ENCODE assay signal across 8 cellular contexts in genomic region chr2:238061310-238062202, GRCh38. TPM values are rescaled to one million over a fixed set of nuclear protein-coding genes. Genes with fewer than 3 reads are reported as not detected.
DNase-seq lines count a peak whose midpoint lies in the region; ATAC-seq and TF ChIP-seq lines count a peak whose summit lies in the region.

No MANE protein-coding gene starts in this region.

- intact Hi-C loops in activated naive CD4-positive, alpha-beta T cell treated with anti-CD3 and anti-CD28 coated beads for 36 hours (cut with micrococcal nuclease), result loop anchor here (2.0 to 5.0 kb wide), 6 partner anchors 139 to 389 kb away; partner anchors contain the start of gene PER2
- intact Hi-C loops in psoas muscle (cut with DNase I), result loop anchor here in 1 of 2 donors (2.0 to 5.0 kb wide), 3 partner anchors 71 to 204 kb away; partner anchors contain the start of gene RAMP1

- H3K4me3 ChIP-seq in AG09309 (ENCODE audit: control insufficient read depth, low read depth, low read length) (peak overlapping the region; percentile 96), psoas muscle (peak overlapping the region; percentile 99)

- H3K36me3 Mint-ChIP-seq in activated naive CD4-positive, alpha-beta T cell treated with anti-CD3 and anti-CD28 coated beads for 36 hours (ENCODE audit: low read depth), result peaks cover 26% of the 10 kb centered on the region
- H3K36me3 Mint-ChIP-seq in glutamatergic neuron (ENCODE audit: unreplicated experiment), result peaks cover 14% of the 10 kb centered on the region

- ATAC-seq in GM18498 (IDR thresholded peaks at IDR 0.05; ENCODE audit: unreplicated experiment) (peak; percentile 24), HG03066 (IDR thresholded peaks at IDR 0.05; ENCODE audit: low read depth, unreplicated experiment) (peak; percentile 16), psoas muscle (peak in 1 of 4 donors; percentile 0)

- peaks cover 13% of the 10 kb centered on the region for H3K4me1 ChIP-seq in psoas muscle

- H3K27ac Mint-ChIP-seq in activated naive CD4-positive, alpha-beta T cell treated with anti-CD3 and anti-CD28 coated beads for 36 hours, result peak overlapping the region; percentile 84
- H3K27ac Mint-ChIP-seq in glutamatergic neuron (ENCODE audit: unreplicated experiment), result peak overlapping the region; percentile 79

- CTCF ChIA-PET in activated naive CD4-positive, alpha-beta T cell treated with anti-CD3 and anti-CD28 coated beads for 36 hours (lab: Charles Lee), result interaction anchor here (0.6 to 1.2 kb wide), 2 partner anchors 138 to 182 kb away, joined by 4 to 6 read pairs; no protein-coding TSS in a partner anchor

- TF ChIP-seq CTCF in AG09309 (IDR thresholded peaks at IDR 0.05; ENCODE audit: control insufficient read depth, insufficient read depth, low read depth, low read length, missing control alignments) (no peak), glutamatergic neuron (IDR thresholded peaks at IDR 0.05; ENCODE audit: partially characterized antibody, unreplicated experiment) (no peak), psoas muscle (IDR thresholded peaks at IDR 0.05) (no peak)

- no peaks in the 10 kb centered on the region for H3K27me3 Mint-ChIP-seq in activated naive CD4-positive, alpha-beta T cell treated with anti-CD3 and anti-CD28 coated beads for 36 hours (ENCODE audit: low read depth)
- peaks cover 4% of the 10 kb centered on the region for H3K27me3 Mint-ChIP-seq in glutamatergic neuron (ENCODE audit: unreplicated experiment)

- 3% methylated on average over 30 of the region's 30 CpGs for WGBS in psoas muscle, 3 donors

- no peaks in the 10 kb centered on the region for H3K27me3 ChIP-seq in psoas muscle (ENCODE audit: insufficient read depth in 3 of 3, low read length in 2 of 3)

- H3K9me3 Mint-ChIP-seq in activated naive CD4-positive, alpha-beta T cell treated with anti-CD3 and anti-CD28 coated beads for 36 hours, result peaks cover 6% of the 10 kb centered on the region
- peaks cover 11% of the 10 kb centered on the region for H3K9me3 Mint-ChIP-seq in glutamatergic neuron (ENCODE audit: unreplicated experiment)

- H3K9me3 ChIP-seq in psoas muscle, result no peaks in the 10 kb centered on the region

- H3K4me1 Mint-ChIP-seq in activated naive CD4-positive, alpha-beta T cell treated with anti-CD3 and anti-CD28 coated beads for 36 hours (ENCODE audit: low read depth), result peaks cover 55% of the 10 kb centered on the region
- H3K4me1 Mint-ChIP-seq in glutamatergic neuron (ENCODE audit: low read depth, unreplicated experiment), result peaks cover 36% of the 10 kb centered on the region

- peaks cover 0 to 21% of the 10 kb centered on the region in 2 donors for H3K36me3 ChIP-seq in psoas muscle (ENCODE audit: insufficient read depth in 1 of 2, low read depth in 1 of 2)

- peak overlapping the region; percentile 95 for H3K27ac ChIP-seq in psoas muscle

- H3K4me3 Mint-ChIP-seq in activated naive CD4-positive, alpha-beta T cell treated with anti-CD3 and anti-CD28 coated beads for 36 hours, result peak overlapping the region; percentile 90
- peak overlapping the region; percentile 97 for H3K4me3 Mint-ChIP-seq in glutamatergic neuron (ENCODE audit: unreplicated experiment)

- DNase-seq in AG09309 (ENCODE audit: low read depth), result no peak
- DNase-seq in NCI-H82 treated with DMSO at 0.1 percent for 48 hours (lab: John Stamatoyannopoulos, UW; ENCODE audit: unreplicated experiment), result peak; percentile 35
- DNase-seq in activated naive CD4-positive, alpha-beta T cell treated with anti-CD3 and anti-CD28 coated beads for 36 hours, result peak; percentile 51
- peak; percentile 40 for DNase-seq in glutamatergic neuron
- DNase-seq in psoas muscle, result no peak
- DNase-seq in SHP77 treated with DMSO at 0.1 percent for 48 hours (lab: John Stamatoyannopoulos, UW), result no peak

RNA-seq across cellular contexts. Expression of gene SCLY, which starts 0.8 kb away (rescaled TPM):
- 10 to 100 TPM; 46.4 to 46.7 TPM for total RNA-seq in activated naive CD4-positive, alpha-beta T cell treated with anti-CD3 and anti-CD28 coated beads for 36 hours
- total RNA-seq in glutamatergic neuron (ENCODE audit: unreplicated experiment) (44.0 TPM), psoas muscle (10 to 100 TPM in 1 of 4 donors, 1 to 10 TPM in 3; 4.8 to 10.1 (median 7.4) TPM)
- 1 to 10 TPM; 4.6 to 8.8 (median 6.5) TPM for polyA plus RNA-seq in psoas muscle

RNA-seq across cellular contexts. Expression of gene ESPNL, which starts 38.6 kb away (rescaled TPM):
- total RNA-seq in activated naive CD4-positive, alpha-beta T cell treated with anti-CD3 and anti-CD28 coated beads for 36 hours, result under 1 TPM; 0.05 to 0.15 TPM
- total RNA-seq in glutamatergic neuron (ENCODE audit: unreplicated experiment) (0.81 TPM), psoas muscle (under 1 TPM in 3 of 4 donors, not detected in 1; 0.17 to 0.32 (median 0.22) TPM)
- polyA plus RNA-seq in psoas muscle, result under 1 TPM; 0.04 to 0.14 (median 0.12) TPM

Comparison
In these comparisons a context has a peak if more than half of its experiments do, and no peak if none do; other contexts are left out.
1. DNase-seq: peak in NCI-H82 treated with DMSO at 0.1 percent for 48 hours (single experiment), activated naive CD4-positive, alpha-beta T cell treated with anti-CD3 and anti-CD28 coated beads for 36 hours (single experiment) and glutamatergic neuron (single experiment); none in AG09309 (single experiment), psoas muscle (0 of 2) and SHP77 treated with DMSO at 0.1 percent for 48 hours (single experiment).